Comparison of ENCODE assay signal across 15 cellular contexts in the genomic region with DNA sequence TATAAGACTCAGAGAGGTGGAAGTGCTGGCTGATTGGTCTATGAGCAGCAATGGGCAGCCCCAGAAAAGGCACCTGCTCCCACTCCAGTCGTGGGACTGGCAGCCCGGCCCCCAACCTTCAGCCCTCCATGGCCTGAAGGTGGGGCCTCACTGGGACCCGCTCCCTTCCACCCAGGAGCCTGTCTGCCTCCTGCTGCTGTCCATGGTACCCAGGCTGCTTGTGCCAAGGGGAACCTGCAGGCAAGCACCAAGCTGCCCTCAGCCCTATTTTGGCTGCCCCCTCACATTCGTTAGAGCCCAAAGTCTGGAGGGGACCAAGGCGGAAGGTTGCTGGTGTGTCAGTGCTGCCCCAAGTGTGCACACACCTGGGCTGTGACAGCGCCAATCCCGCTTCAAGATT.
DNase-seq lines count a peak whose midpoint lies in the region; ATAC-seq and TF ChIP-seq lines count a peak whose summit lies in the region.
"Had no signal": no experiment of that assay in that cellular context is flagged by ENCODE, and none has a peak within 500 bp of the region (broad histone marks: within the 10 kb centered on the region; RNA-seq: fewer than 3 reads in every experiment).

No MANE protein-coding gene starts in this region.

- H3K36me3 Mint-ChIP-seq in activated T-cell treated with anti-CD3 and anti-CD28 coated beads, Interleukin-2, amount 50 U/mL, for 4 hours (ENCODE audit: insufficient read depth) = no peaks in the 10 kb centered on the region
- H3K36me3 Mint-ChIP-seq: IgD-negative memory B cell had no signal

- DNase-seq in AG20443 (ENCODE audit: low spot score) (peak; percentile 3), NB4 (ENCODE audit: low read depth) (peak; percentile 13), choroid plexus epithelial cell (ENCODE audit: low read depth) (peak; percentile 36), MV-4-11 (lab: John Stamatoyannopoulos, UW) (no peak), COLO829 (ENCODE audit: low spot score) (no peak), NOMO-1 treated with DMSO at 0.1 percent for 48 hours (lab: John Stamatoyannopoulos, UW; ENCODE audit: unreplicated experiment) (no peak)
- no peak for DNase-seq in activated T-cell treated with anti-CD3 and anti-CD28 coated beads, Interleukin-2, amount 50 U/mL, for 4 hours
- DNase-seq: activated CD4-positive, alpha-beta memory T cell treated with anti-CD3 and anti-CD28 coated beads, Interleukin-2, amount 10 ng/mL, durations not matched to agents 7 days and 5 days; effector CD4-positive, alpha-beta T cell; NCI-H1105 treated with DMSO at 0.1 percent for 48 hours; NCI-H345; stimulated activated CD4-positive, alpha-beta T cell treated with anti-CD3 and anti-CD28 coated beads, Interleukin-4, amount 100 ng/mL, for 24 hours had no signal

- no peak overlapping the region for H3K4me3 Mint-ChIP-seq in activated T-cell treated with anti-CD3 and anti-CD28 coated beads, Interleukin-2, amount 50 U/mL, for 4 hours
- H3K4me3 Mint-ChIP-seq: activated CD4-positive, alpha-beta memory T cell treated with anti-CD3 and anti-CD28 coated beads, Interleukin-2, amount 10 ng/mL, durations not matched to agents 7 days and 5 days had no signal

- H3K4me1 ChIP-seq in liver (ENCODE audit: control insufficient read depth in 4 of 4, insufficient read depth in 4 of 4, low read length in 3 of 4) = no peaks in the 10 kb centered on the region
- H3K4me1 ChIP-seq: right lobe of liver had no signal

- no peaks in the 10 kb centered on the region for H3K27me3 Mint-ChIP-seq in activated T-cell treated with anti-CD3 and anti-CD28 coated beads, Interleukin-2, amount 50 U/mL, for 4 hours (ENCODE audit: low read depth)
- H3K27me3 Mint-ChIP-seq: activated CD4-positive, alpha-beta memory T cell treated with anti-CD3 and anti-CD28 coated beads, Interleukin-2, amount 10 ng/mL, durations not matched to agents 7 days and 5 days; IgD-negative memory B cell had no signal

- peaks cover 13% of the 10 kb centered on the region for H3K9me3 Mint-ChIP-seq in activated T-cell treated with anti-CD3 and anti-CD28 coated beads, Interleukin-2, amount 50 U/mL, for 4 hours
- H3K9me3 Mint-ChIP-seq: activated CD4-positive, alpha-beta memory T cell treated with anti-CD3 and anti-CD28 coated beads, Interleukin-2, amount 10 ng/mL, durations not matched to agents 7 days and 5 days had no signal

- no peak overlapping the region for H3K27ac ChIP-seq in liver (ENCODE audit: low read depth in 1 of 2, low read length in 2 of 2)
- H3K27ac ChIP-seq: right lobe of liver had no signal

- H3K9ac ChIP-seq in liver (ENCODE audit: low read depth in 1 of 2, low read length in 2 of 2) = no peak overlapping the region

- no peak for TF ChIP-seq RAD21 in liver (IDR thresholded peaks at IDR 0.05)

- H3K27me3 ChIP-seq in liver (ENCODE audit: control insufficient read depth in 4 of 4, insufficient read depth in 4 of 4, low read length in 3 of 4) = no peaks in the 10 kb centered on the region
- H3K27me3 ChIP-seq: right lobe of liver had no signal

- ATAC-seq in activated T-cell treated with anti-CD3 and anti-CD28 coated beads, Interleukin-2, amount 50 U/mL, for 4 hours = no peak

- H3K36me3 ChIP-seq in liver (ENCODE audit: control insufficient read depth in 4 of 4, insufficient read depth in 3 of 4, low read depth in 1 of 4, low read length in 3 of 4) = no peaks in the 10 kb centered on the region
- H3K36me3 ChIP-seq: right lobe of liver had no signal

- H3K4me3 ChIP-seq in NB4 (ENCODE audit: low read depth, low read length) (no peak overlapping the region), choroid plexus epithelial cell (ENCODE audit: low read depth, low read length) (no peak overlapping the region), liver (ENCODE audit: low read depth in 1 of 3, low read length in 3 of 3) (no peak overlapping the region)
- H3K4me3 ChIP-seq: right lobe of liver had no signal

- H3K4me1 Mint-ChIP-seq in activated T-cell treated with anti-CD3 and anti-CD28 coated beads, Interleukin-2, amount 50 U/mL, for 4 hours (ENCODE audit: low read depth) = no peaks in the 10 kb centered on the region
- H3K4me1 Mint-ChIP-seq: activated CD4-positive, alpha-beta memory T cell treated with anti-CD3 and anti-CD28 coated beads, Interleukin-2, amount 10 ng/mL, durations not matched to agents 7 days and 5 days; IgD-negative memory B cell had no signal

- peaks cover 0 to 4% (median 0%) of the 10 kb centered on the region in 4 donors for H3K9me3 ChIP-seq in liver (ENCODE audit: control insufficient read depth in 4 of 4, low read length in 3 of 4)
- H3K9me3 ChIP-seq: right lobe of liver had no signal

- WGBS in liver = 81% methylated on average over 7 of the region's 7 CpGs

- no peak for TF ChIP-seq CTCF in NB4 (IDR thresholded peaks at IDR 0.05; ENCODE audit: low read depth, low read length)
- TF ChIP-seq CTCF in choroid plexus epithelial cell (conservative IDR thresholded peaks at IDR 0.05; ENCODE audit: low read depth, low read length) = no peak
- TF ChIP-seq CTCF in liver (IDR thresholded peaks at IDR 0.05; ENCODE audit: low read depth, low read length, missing input control) = no peak

- TF ChIP-seq POLR2A in NB4 (IDR thresholded peaks at IDR 0.05; ENCODE audit: extremely low read depth, insufficient read length) = no peak

TF ChIP-seq in liver, 16 proteins besides CTCF, POLR2A, EP300 and RAD21:
- no peak for TF ChIP-seq EGR1 (IDR thresholded peaks at IDR 0.05; ENCODE audit: low read depth in 2 of 2)
- TF ChIP-seq GABPA (IDR thresholded peaks at IDR 0.05 in 1 of 2, conservative IDR thresholded peaks at IDR 0.05 in 1 of 2) = no peak
- peak; percentile 47 for TF ChIP-seq REST (IDR thresholded peaks at IDR 0.05)

Comparison
In these comparisons a context has a peak if more than half of its experiments do, and no peak if none do; other contexts are left out.
1. DNase-seq: peak in AG20443 (single experiment), NB4 (single experiment) and choroid plexus epithelial cell (single experiment); none in MV-4-11 (single experiment), COLO829 (single experiment), NOMO-1 treated with DMSO at 0.1 percent for 48 hours (single experiment) and activated T-cell treated with anti-CD3 and anti-CD28 coated beads, Interleukin-2, amount 50 U/mL, for 4 hours (single experiment).